ENCODE assay signal across 17 cellular contexts in genomic region chr19:35433448-35433847, GRCh38. TPM values are rescaled to one million over a fixed set of nuclear protein-coding genes. Genes with fewer than 3 reads are reported as not detected.
"Had no signal": no experiment of that assay in that cellular context is flagged by ENCODE, and none has a peak within 500 bp of the region (broad histone marks: within the 10 kb centered on the region; RNA-seq: fewer than 3 reads in every experiment).

No MANE protein-coding gene starts in this region.

- H3K4me3 Mint-ChIP-seq: activated CD4-positive, alpha-beta memory T cell treated with anti-CD3 and anti-CD28 coated beads, Interleukin-2, amount 10 ng/mL, durations not matched to agents 7 days and 5 days; activated naive CD4-positive, alpha-beta T cell treated with anti-CD3 and anti-CD28 coated beads, Interleukin-2, amount 50 U/mL, for 24 hours; activated T-cell treated with anti-CD3 and anti-CD28 coated beads, Interleukin-2, amount 50 U/mL, for 24 hours; T-cell had no signal

- H3K4me3 ChIP-seq: cardiac muscle cell, esophagus muscularis mucosa had no signal

- H3K36me3 Mint-ChIP-seq: T-cell had no signal

- H3K36me3 ChIP-seq: cardiac muscle cell, esophagus muscularis mucosa, WERI-Rb-1 had no signal

- DNase-seq: activated CD4-positive, alpha-beta memory T cell treated with anti-CD3 and anti-CD28 coated beads, Interleukin-2, amount 10 ng/mL, durations not matched to agents 7 days and 5 days; activated effector memory CD4-positive, alpha-beta T cell treated with Interleukin-2 at 50 U/mL for 16 hours; activated T-cell treated with anti-CD3 and anti-CD28 coated beads, Interleukin-2, amount 50 U/mL, for 24 hours; effector CD4-positive, alpha-beta T cell; T-cell; T1000; WERI-Rb-1 had no signal

- H3K27me3 ChIP-seq: cardiac muscle cell had no signal

- H3K27ac Mint-ChIP-seq: activated CD4-positive, alpha-beta memory T cell treated with anti-CD3 and anti-CD28 coated beads, Interleukin-2, amount 10 ng/mL, durations not matched to agents 7 days and 5 days; activated naive CD4-positive, alpha-beta T cell treated with anti-CD3 and anti-CD28 coated beads, Interleukin-2, amount 50 U/mL, for 24 hours; activated T-cell treated with anti-CD3 and anti-CD28 coated beads, Interleukin-2, amount 50 U/mL, for 24 hours; T-cell had no signal

- H3K27ac ChIP-seq: cardiac muscle cell, esophagus muscularis mucosa, WERI-Rb-1 had no signal

- H3K27me3 Mint-ChIP-seq: activated naive CD4-positive, alpha-beta T cell treated with anti-CD3 and anti-CD28 coated beads, Interleukin-2, amount 50 U/mL, for 24 hours had no signal

RNA-seq across cellular contexts. Expression of gene FFAR2, which starts 14.6 kb away (rescaled TPM):
- total RNA-seq: activated CD4-positive, alpha-beta memory T cell treated with anti-CD3 and anti-CD28 coated beads, Interleukin-2, amount 10 ng/mL, durations not matched to agents 7 days and 5 days; cardiac muscle cell; fibroblast of villous mesenchyme; kidney epithelial cell; osteocyte; T-cell had no signal

RNA-seq across cellular contexts. Expression of gene KRTDAP, which starts 56.8 kb away (rescaled TPM):
- total RNA-seq: activated CD4-positive, alpha-beta memory T cell treated with anti-CD3 and anti-CD28 coated beads, Interleukin-2, amount 10 ng/mL, durations not matched to agents 7 days and 5 days; cardiac muscle cell; esophagus muscularis mucosa; fibroblast of villous mesenchyme; kidney epithelial cell; liver; mesenteric fat pad; osteocyte; sciatic nerve; T-cell; urinary bladder had no signal
